ENCODE assay signal across 20 cellular contexts in genomic region chr20:56752274-56752673, GRCh38.
DNase-seq lines count a peak whose midpoint lies in the region; ATAC-seq and TF ChIP-seq lines count a peak whose summit lies in the region.
"Had no signal": no experiment of that assay in that cellular context is flagged by ENCODE, and none has a peak within 500 bp of the region (broad histone marks: within the 10 kb centered on the region; RNA-seq: fewer than 3 reads in every experiment).

No MANE protein-coding gene starts in this region.

- no peak overlapping the region for H3K9ac ChIP-seq in trophoblast cell (ENCODE audit: low read length)

- TF ChIP-seq CTCF in GM13976 (IDR thresholded peaks at IDR 0.05; ENCODE audit: borderline replicate concordance, control extremely low read depth, extremely low read depth, insufficient read depth, missing control alignments), result no peak

- no peak overlapping the region for H3K4me2 ChIP-seq in trophoblast cell (ENCODE audit: low read length)

- no peak overlapping the region for H3K23ac ChIP-seq in trophoblast cell (ENCODE audit: low read length)

- no peak overlapping the region for H2BK5ac ChIP-seq in trophoblast cell (ENCODE audit: low read depth, low read length, poor library complexity)

- no peaks in the 10 kb centered on the region for H3K36me3 ChIP-seq in trophoblast cell (ENCODE audit: control insufficient read depth in 1 of 2, insufficient read depth in 2 of 2, low read length in 2 of 2)
- H3K36me3 ChIP-seq: transverse colon, WERI-Rb-1 had no signal

- no peak overlapping the region for H2AK5ac ChIP-seq in trophoblast cell (ENCODE audit: low read length)

- H3K79me2 ChIP-seq in trophoblast cell (ENCODE audit: control insufficient read depth, insufficient read depth, low read length, poor library complexity), result no peaks in the 10 kb centered on the region

- H3K27me3 ChIP-seq in trophoblast cell (ENCODE audit: insufficient read depth, low read length), result no peaks in the 10 kb centered on the region

- H2BK120ac ChIP-seq in trophoblast cell (ENCODE audit: insufficient read depth, low read length, poor library complexity), result no peak overlapping the region

- no peak overlapping the region for H3K14ac ChIP-seq in trophoblast cell (ENCODE audit: low read length)

- no peak overlapping the region for H4K8ac ChIP-seq in trophoblast cell (ENCODE audit: low read depth, low read length)

- no peaks in the 10 kb centered on the region for H3K9me3 ChIP-seq in trophoblast cell (ENCODE audit: insufficient read depth, low read depth, low read length)
- H3K9me3 ChIP-seq: transverse colon had no signal

- no peak overlapping the region for H2AFZ ChIP-seq in trophoblast cell (ENCODE audit: insufficient read depth, low read length, poor library complexity)

- no peak overlapping the region for H4K91ac ChIP-seq in trophoblast cell (ENCODE audit: low read depth, low read length)

- DNase-seq in H4 (ENCODE audit: low spot score), result peak; percentile 14
- peak; percentile 5 for DNase-seq in RPMI8226
- DNase-seq in trophoblast cell, result no peak
- DNase-seq in NCI-H774 (lab: John Stamatoyannopoulos, UW), result no peak
- no peak for DNase-seq in GM13976 (ENCODE audit: low spot score)
- DNase-seq: activated CD4-positive, alpha-beta T cell treated with anti-CD3 and anti-CD28 coated beads, Interleukin-2, amount 50 U/mL, for 48 hours; activated T-cell treated with anti-CD3 and anti-CD28 coated beads, Interleukin-2, amount 50 U/mL, for 24 hours; DMS79 treated with DMSO at 0.1 percent for 48 hours; dorsolateral prefrontal cortex; kidney; NCI-H1092; NCI-H82; retina; stimulated activated naive B cell treated with anti-CD40 and anti-IgM and Interleukin-4, amounts not matched to agents 10 μg/mL and 1 μg/mL and 100 μg/mL, for 72 hours; SW 1271; transverse colon; WERI-Rb-1 had no signal

- H4K12ac ChIP-seq in trophoblast cell (ENCODE audit: low read depth, low read length), result no peak overlapping the region

- no peak overlapping the region for H3K27ac ChIP-seq in trophoblast cell (ENCODE audit: low read depth, low read length)
- H3K27ac ChIP-seq: dorsolateral prefrontal cortex, transverse colon, WERI-Rb-1 had no signal

- H3K4me1 ChIP-seq in trophoblast cell (ENCODE audit: control insufficient read depth in 1 of 2, insufficient read depth in 2 of 2, low read length in 2 of 2), result peaks cover 2 to 8% of the 10 kb centered on the region in 2 experiments
- H3K4me1 ChIP-seq: transverse colon had no signal

- ATAC-seq in esophagus mucosa, result peak; percentile 83
- no peak for ATAC-seq in GM19328 (IDR thresholded peaks at IDR 0.05; ENCODE audit: unreplicated experiment)
- ATAC-seq: activated naive CD4-positive, alpha-beta T cell treated with anti-CD3 and anti-CD28 coated beads, Interleukin-2, amount 50 U/mL, for 72 hours; stimulated activated naive B cell treated with anti-CD40 and anti-IgM and Interleukin-4, amounts not matched to agents 10 μg/mL and 1 μg/mL and 100 μg/mL, for 72 hours had no signal

- H2BK12ac ChIP-seq in trophoblast cell (ENCODE audit: low read length), result no peak overlapping the region

- H3K18ac ChIP-seq in trophoblast cell (ENCODE audit: low read length), result no peak overlapping the region

- H3K4ac ChIP-seq in trophoblast cell (ENCODE audit: low read depth, low read length), result no peak overlapping the region

- in situ Hi-C loops in GM13976 (cut with MboI; ENCODE audit: low sequenced_read_pairs, unreplicated experiment), result no loop called here

- peaks cover 6% of the 10 kb centered on the region for H3K79me1 ChIP-seq in trophoblast cell (ENCODE audit: low read length)

- WGBS in trophoblast cell (ENCODE audit: extremely low coverage, insufficient coverage, insufficient read length), result no CpG with 5 or more reads among the region's 8 CpGs

- peak overlapping the region; percentile 27 for H3K4me3 ChIP-seq in trophoblast cell (ENCODE audit: low read depth, low read length)
- H3K4me3 ChIP-seq: dorsolateral prefrontal cortex, transverse colon had no signal

Comparison
In these comparisons a context has a peak if more than half of its experiments do, and no peak if none do; other contexts are left out.
1. DNase-seq: peak in H4 (single experiment) and RPMI8226 (single experiment); none in trophoblast cell (0 of 2), NCI-H774 (single experiment) and GM13976 (single experiment).